Comparison of ENCODE assay signal across 9 cellular contexts in genomic region chr2:61889212-61889956, GRCh38. TPM values are rescaled to one million over a fixed set of nuclear protein-coding genes. Genes with fewer than 3 reads are reported as not detected.
DNase-seq lines count a peak whose midpoint lies in the region; ATAC-seq, FAIRE-seq and TF ChIP-seq lines count a peak whose summit lies in the region.
"Had no signal": no experiment of that assay in that cellular context is flagged by ENCODE, and none has a peak within 500 bp of the region (broad histone marks: within the 10 kb centered on the region; RNA-seq: fewer than 3 reads in every experiment).

No MANE protein-coding gene starts in this region.

- H3K36me3 Mint-ChIP-seq in activated CD4-positive, alpha-beta T cell treated with anti-CD3 and anti-CD28 coated beads for 36 hours (ENCODE audit: low read depth), result peaks cover 32% of the 10 kb centered on the region
- H3K36me3 Mint-ChIP-seq in activated naive CD8-positive, alpha-beta T cell treated with anti-CD3 and anti-CD28 coated beads for 36 hours, result peaks cover 33% of the 10 kb centered on the region

- dilution Hi-C loops in keratinocyte (cut with MboI; ENCODE audit: extremely low pct_ligation_motif_present, low sequenced_read_pairs), result no loop called here

- no peak for TF ChIP-seq CTCF in keratinocyte (optimal IDR thresholded peaks at IDR 0.05 in 1 of 3, IDR thresholded peaks at IDR 0.05 in 1 of 3, conservative IDR thresholded peaks at IDR 0.05 in 1 of 3; ENCODE audit: extremely low read depth in 1 of 3, insufficient read depth in 2 of 3, low read length in 3 of 3)
- no peak for TF ChIP-seq CTCF in thoracic aorta (IDR thresholded peaks at IDR 0.05)
- no peak for TF ChIP-seq CTCF in GM10266 (IDR thresholded peaks at IDR 0.05; ENCODE audit: control insufficient read depth, insufficient read depth, low read depth, missing control alignments)

- DNase-seq in activated CD4-positive, alpha-beta T cell treated with anti-CD3 and anti-CD28 coated beads for 36 hours, result no peak
- DNase-seq in activated CD4-positive, alpha-beta T cell treated with anti-CD3 and anti-CD28 coated beads for 1 hour, result no peak
- no peak for DNase-seq in activated naive CD8-positive, alpha-beta T cell treated with anti-CD3 and anti-CD28 coated beads for 36 hours
- no peak for DNase-seq in keratinocyte (ENCODE audit: low read depth, low spot score)
- no peak for DNase-seq in thoracic aorta (ENCODE audit: low spot score)
- DNase-seq in GM10266 (ENCODE audit: extremely low spot score), result no peak

- H3K9ac ChIP-seq in keratinocyte (ENCODE audit: control insufficient read depth, extremely low read depth, insufficient read depth, low read length), result peak overlapping the region; percentile 99

- intact Hi-C loops in activated CD4-positive, alpha-beta T cell treated with anti-CD3 and anti-CD28 coated beads for 36 hours (cut with DNase I, micrococcal nuclease), result loop anchor here (2.0 to 5.0 kb wide), 4 partner anchors 15 to 815 kb away; partner anchors contain the start of genes COMMD1 (in 1 of the 2), EHBP1 (in 1 of the 2) and XPO1 (in 1 of the 2)

- no peaks in the 10 kb centered on the region for H3K27me3 ChIP-seq in keratinocyte (ENCODE audit: control insufficient read depth, extremely low read depth, insufficient read depth, low read length)
- H3K27me3 ChIP-seq in thoracic aorta (replicated peaks; ENCODE audit: insufficient read depth), result no peaks in the 10 kb centered on the region

- H3K27me3 Mint-ChIP-seq in activated CD4-positive, alpha-beta T cell treated with anti-CD3 and anti-CD28 coated beads for 36 hours, result no peaks in the 10 kb centered on the region
- no peaks in the 10 kb centered on the region for H3K27me3 Mint-ChIP-seq in activated naive CD8-positive, alpha-beta T cell treated with anti-CD3 and anti-CD28 coated beads for 36 hours

- H3K79me2 ChIP-seq in keratinocyte (ENCODE audit: control insufficient read depth, insufficient read depth, low read length), result peaks cover 41% of the 10 kb centered on the region

- no peak overlapping the region for H3K27ac ChIP-seq in keratinocyte (ENCODE audit: control insufficient read depth, insufficient read depth, low read length)
- H3K27ac ChIP-seq in thoracic aorta, result peak overlapping the region in 1 of 2 donors; percentile 80

- H3K4me1 Mint-ChIP-seq in activated CD4-positive, alpha-beta T cell treated with anti-CD3 and anti-CD28 coated beads for 36 hours, result peaks cover 31% of the 10 kb centered on the region
- peaks cover 26% of the 10 kb centered on the region for H3K4me1 Mint-ChIP-seq in activated naive CD8-positive, alpha-beta T cell treated with anti-CD3 and anti-CD28 coated beads for 36 hours

- H4K20me1 ChIP-seq in keratinocyte (ENCODE audit: control insufficient read depth, extremely low read depth, insufficient read depth, low read length), result peaks cover 21% of the 10 kb centered on the region

- POLR2A ChIA-PET in activated CD4-positive, alpha-beta T cell treated with anti-CD3 and anti-CD28 coated beads for 36 hours (lab: Charles Lee), result interaction anchor here (0.7 kb wide), 1 partner anchor 284 kb away, joined by 5 read pairs; no protein-coding TSS in a partner anchor

- peaks cover 3 to 4% of the 10 kb centered on the region in 2 experiments for H3K36me3 ChIP-seq in keratinocyte (ENCODE audit: control insufficient read depth in 2 of 2, extremely low read depth in 1 of 2, insufficient read depth in 2 of 2, low read length in 2 of 2)
- H3K36me3 ChIP-seq in thoracic aorta, result peaks cover 4% of the 10 kb centered on the region

- peak overlapping the region in 1 of 3 experiments; percentile 94 for H3K4me3 ChIP-seq in keratinocyte (ENCODE audit: control insufficient read depth in 2 of 3, extremely low read depth in 1 of 3, insufficient read depth in 2 of 3, low read depth in 1 of 3, low read length in 3 of 3)
- H3K4me3 ChIP-seq in thoracic aorta, result peak overlapping the region; percentile 73

- peaks cover 3% of the 10 kb centered on the region for H3K9me1 ChIP-seq in keratinocyte (ENCODE audit: control insufficient read depth, extremely low read depth, insufficient read depth, low read length)

- no peak overlapping the region for H2AFZ ChIP-seq in keratinocyte (ENCODE audit: control insufficient read depth, low read length)

- no peaks in the 10 kb centered on the region for H3K9me3 ChIP-seq in keratinocyte (ENCODE audit: control insufficient read depth, low read depth, low read length)
- no peaks in the 10 kb centered on the region for H3K9me3 ChIP-seq in thoracic aorta

- ATAC-seq in activated CD4-positive, alpha-beta T cell treated with anti-CD3 and anti-CD28 coated beads for 36 hours, result no peak
- no peak for ATAC-seq in thoracic aorta (ENCODE audit: insufficient number of reproducible peaks, low FRiP score, low read depth)
- ATAC-seq in GM18909 (IDR thresholded peaks at IDR 0.05; ENCODE audit: poor library complexity, unreplicated experiment), result no peak
- no peak for ATAC-seq in HG03159 (IDR thresholded peaks at IDR 0.05; ENCODE audit: unreplicated experiment)

- peak overlapping the region; percentile 74 for H3K27ac Mint-ChIP-seq in activated CD4-positive, alpha-beta T cell treated with anti-CD3 and anti-CD28 coated beads for 36 hours
- H3K27ac Mint-ChIP-seq in activated naive CD8-positive, alpha-beta T cell treated with anti-CD3 and anti-CD28 coated beads for 36 hours, result peak overlapping the region; percentile 74

- CTCF ChIA-PET in activated CD4-positive, alpha-beta T cell treated with anti-CD3 and anti-CD28 coated beads for 36 hours (lab: Charles Lee), result no interaction called here

- no peaks in the 10 kb centered on the region for H3K9me3 Mint-ChIP-seq in activated CD4-positive, alpha-beta T cell treated with anti-CD3 and anti-CD28 coated beads for 36 hours (ENCODE audit: low read depth)
- no peaks in the 10 kb centered on the region for H3K9me3 Mint-ChIP-seq in activated naive CD8-positive, alpha-beta T cell treated with anti-CD3 and anti-CD28 coated beads for 36 hours

- FAIRE-seq in keratinocyte (lab: Jason Lieb, UNC), result no peak
- FAIRE-seq: islet of Langerhans had no signal

- peak overlapping the region; percentile 48 for H3K4me2 ChIP-seq in keratinocyte (ENCODE audit: control insufficient read depth, extremely low read depth, insufficient read depth, low read depth, low read length)

- H3K4me1 ChIP-seq in keratinocyte (ENCODE audit: control insufficient read depth, extremely low read depth, insufficient read depth, low read length) (peaks cover 19% of the 10 kb centered on the region), thoracic aorta (ENCODE audit: control insufficient read depth in 1 of 2, low read depth in 2 of 2) (peaks cover 8 to 18% of the 10 kb centered on the region in 2 donors)

- peak overlapping the region; percentile 99 for H3K4me3 Mint-ChIP-seq in activated CD4-positive, alpha-beta T cell treated with anti-CD3 and anti-CD28 coated beads for 36 hours
- H3K4me3 Mint-ChIP-seq in activated naive CD8-positive, alpha-beta T cell treated with anti-CD3 and anti-CD28 coated beads for 36 hours, result peak overlapping the region; percentile 98

RNA-seq across cellular contexts. Expression of gene CCT4, which starts 0.9 kb away (rescaled TPM):
- total RNA-seq in activated CD4-positive, alpha-beta T cell treated with anti-CD3 and anti-CD28 coated beads for 36 hours, result 100 to 1,000 TPM; 255 to 373 TPM
- total RNA-seq in activated naive CD8-positive, alpha-beta T cell treated with anti-CD3 and anti-CD28 coated beads for 36 hours, result 100 to 1,000 TPM; 389 to 409 TPM
- polyA plus RNA-seq in keratinocyte, result 120 to 227 TPM (median 175 TPM) in 3 replicates
- 125 TPM for polyA plus RNA-seq in keratinocyte (2011; ENCODE audit: low read depth)
- 127 and 199 TPM in 2 replicates for polyA plus RNA-seq in keratinocyte (2011; cell fraction: cytosol; rRNA removed)
- 101 and 129 TPM in 2 replicates for polyA plus RNA-seq in keratinocyte (2011; cell fraction: nucleus; rRNA removed)
- 147 and 183 TPM in 2 replicates for polyA plus RNA-seq in keratinocyte (2012; ENCODE audit: low replicate concordance)
- 54.7 to 133 TPM (median 61.9 TPM) in 3 replicates for polyA minus RNA-seq in keratinocyte
- polyA minus RNA-seq in keratinocyte (2011; cell fraction: cytosol; rRNA and poly(A)+ RNA removed), result 120 TPM
- polyA minus RNA-seq in keratinocyte (2011; cell fraction: nucleus; rRNA and poly(A)+ RNA removed), result 59.3 and 83.1 TPM in 2 replicates
- 10 to 100 TPM; 50.4 to 60.5 TPM for total RNA-seq in thoracic aorta

RNA-seq across cellular contexts. Expression of gene COMMD1, which starts 16.1 kb away (rescaled TPM):
- total RNA-seq in activated CD4-positive, alpha-beta T cell treated with anti-CD3 and anti-CD28 coated beads for 36 hours, result 10 to 100 TPM; 29.3 to 36.1 TPM
- total RNA-seq in activated naive CD8-positive, alpha-beta T cell treated with anti-CD3 and anti-CD28 coated beads for 36 hours, result 10 to 100 TPM; 29.1 to 31.8 TPM
- 33.2 to 44.8 TPM (median 35.8 TPM) in 3 replicates for polyA plus RNA-seq in keratinocyte
- 26.0 TPM for polyA plus RNA-seq in keratinocyte (2011; ENCODE audit: low read depth)
- 34.7 and 45.2 TPM in 2 replicates for polyA plus RNA-seq in keratinocyte (2011; cell fraction: cytosol; rRNA removed)
- polyA plus RNA-seq in keratinocyte (2011; cell fraction: nucleus; rRNA removed), result 21.9 and 26.2 TPM in 2 replicates
- 46.7 and 52.2 TPM in 2 replicates for polyA plus RNA-seq in keratinocyte (2012; ENCODE audit: low replicate concordance)
- 4.2 to 24.4 TPM (median 20.2 TPM) in 3 replicates for polyA minus RNA-seq in keratinocyte
- polyA minus RNA-seq in keratinocyte (2011; cell fraction: cytosol; rRNA and poly(A)+ RNA removed), result 29.5 TPM
- 8.4 and 11.1 TPM in 2 replicates for polyA minus RNA-seq in keratinocyte (2011; cell fraction: nucleus; rRNA and poly(A)+ RNA removed)
- 10 to 100 TPM; 51.1 to 57.8 TPM for total RNA-seq in thoracic aorta

RNA-seq across cellular contexts. Expression of gene FAM161A, which starts 35.5 kb away (rescaled TPM):
- total RNA-seq in activated CD4-positive, alpha-beta T cell treated with anti-CD3 and anti-CD28 coated beads for 36 hours, result 1 to 10 TPM; 6.2 to 7.3 TPM
- total RNA-seq in activated naive CD8-positive, alpha-beta T cell treated with anti-CD3 and anti-CD28 coated beads for 36 hours, result 1 to 10 TPM; 6.0 to 7.0 TPM
- 0.78 to 2.1 TPM (median 1.1 TPM) in 3 replicates for polyA plus RNA-seq in keratinocyte
- 1.1 TPM for polyA plus RNA-seq in keratinocyte (2011; ENCODE audit: low read depth)
- polyA plus RNA-seq in keratinocyte (2011; cell fraction: cytosol; rRNA removed), result 0.48 and 0.63 TPM in 2 replicates
- 2.5 and 2.7 TPM in 2 replicates for polyA plus RNA-seq in keratinocyte (2011; cell fraction: nucleus; rRNA removed)
- polyA plus RNA-seq in keratinocyte (2012; ENCODE audit: low replicate concordance), result 0.45 and 1.5 TPM in 2 replicates
- 0.07 to 1.3 TPM (median 0.10 TPM) in 3 replicates for polyA minus RNA-seq in keratinocyte
- polyA minus RNA-seq in keratinocyte (2011; cell fraction: cytosol; rRNA and poly(A)+ RNA removed), result not detected
- polyA minus RNA-seq in keratinocyte (2011; cell fraction: nucleus; rRNA and poly(A)+ RNA removed), result 0.21 and 1.2 TPM in 2 replicates
- total RNA-seq in thoracic aorta, result 10 to 100 TPM in 1 of 2 donors, 1 to 10 TPM in 1; 4.6 to 13.8 TPM

Comparison
In these comparisons a context has a peak if more than half of its experiments do, and no peak if none do; other contexts are left out.
1. RNA of gene CCT4, which starts 0.9 kb away (total RNA-seq): 389 to 409 TPM in activated naive CD8-positive, alpha-beta T cell treated with anti-CD3 and anti-CD28 coated beads for 36 hours and 255 to 373 TPM in activated CD4-positive, alpha-beta T cell treated with anti-CD3 and anti-CD28 coated beads for 36 hours; 50.4 to 60.5 TPM in thoracic aorta; every median in the first group is over 4 times any median in the second.